ENCODE assay signal across 18 cellular contexts in genomic region chr22:20788627-20789344, GRCh38. TPM values are rescaled to one million over a fixed set of nuclear protein-coding genes. Genes with fewer than 3 reads are reported as not detected.
A peak's percentile ranks its signal among the peaks of the same experiment; 100 is the strongest.
DNase-seq lines count a peak whose midpoint lies in the region; ATAC-seq and TF ChIP-seq lines count a peak whose summit lies in the region.
"Had no signal": no experiment of that assay in that cellular context is flagged by ENCODE, and none has a peak within 500 bp of the region (broad histone marks: within the 10 kb centered on the region; RNA-seq: fewer than 3 reads in every experiment).

No MANE protein-coding gene starts in this region.

- no peak for DNase-seq in activated naive CD4-positive, alpha-beta T cell treated with anti-CD3 and anti-CD28 coated beads, Interleukin-2, amount 50 U/mL, for 16 hours
- DNase-seq in NCI-H524 treated with DMSO at 0.1 percent for 48 hours (lab: John Stamatoyannopoulos, UW) (peak; percentile 54), endodermal cell (no peak), testis (no peak)
- DNase-seq: CD4-positive, alpha-beta T cell; DMS153; EL; Karpas-422; NCI-H1105 treated with DMSO at 0.1 percent for 48 hours; NCI-H1930; NCI-H2171; Right ventricle myocardium superior had no signal

- H3K9me3 ChIP-seq in endodermal cell (ENCODE audit: control insufficient read depth, low read length) (no peaks in the 10 kb centered on the region), testis (no peaks in the 10 kb centered on the region)
- H3K9me3 ChIP-seq: A549 had no signal

- H3K9ac ChIP-seq in endodermal cell (ENCODE audit: extremely low read depth, low read length, poor library complexity, severe bottlenecking) = no peak overlapping the region

- no peak for TF ChIP-seq POLR2A in testis (IDR thresholded peaks at IDR 0.05)

- ATAC-seq in HG02885 (IDR thresholded peaks at IDR 0.05; ENCODE audit: poor library complexity, unreplicated experiment) = no peak
- ATAC-seq in activated CD4-positive, CD25-positive, alpha-beta regulatory T cell treated with anti-CD3 and anti-CD28 coated beads, Interleukin-2, amount 50 U/mL, for 24 hours = no peak
- ATAC-seq: A549, Panc1 had no signal

- H3K36me3 ChIP-seq in endodermal cell (ENCODE audit: control insufficient read depth, insufficient read depth, low read length) (peaks cover 29% of the 10 kb centered on the region), testis (ENCODE audit: low read depth, missing control alignments) (no peaks in the 10 kb centered on the region)

- no peaks in the 10 kb centered on the region for H3K27me3 Mint-ChIP-seq in activated naive CD4-positive, alpha-beta T cell treated with anti-CD3 and anti-CD28 coated beads, Interleukin-2, amount 50 U/mL, for 24 hours
- H3K27me3 Mint-ChIP-seq in endodermal cell (ENCODE audit: insufficient read depth) = no peaks in the 10 kb centered on the region
- H3K27me3 Mint-ChIP-seq: CD4-positive, alpha-beta T cell had no signal

- intact Hi-C loops in testis (cut with DNase I; ENCODE audit: low total_unique reads) = no loop called here

- H3K9me3 Mint-ChIP-seq in activated naive CD4-positive, alpha-beta T cell treated with anti-CD3 and anti-CD28 coated beads, Interleukin-2, amount 50 U/mL, for 24 hours = no peaks in the 10 kb centered on the region
- H3K9me3 Mint-ChIP-seq in endodermal cell = no peaks in the 10 kb centered on the region
- H3K9me3 Mint-ChIP-seq: CD4-positive, alpha-beta T cell had no signal

- no peak for TF ChIP-seq CTCF in endodermal cell (conservative IDR thresholded peaks at IDR 0.05)
- no peak for TF ChIP-seq CTCF in testis (IDR thresholded peaks at IDR 0.05)

- H3K27ac Mint-ChIP-seq in activated naive CD4-positive, alpha-beta T cell treated with anti-CD3 and anti-CD28 coated beads, Interleukin-2, amount 50 U/mL, for 24 hours = peak overlapping the region; percentile 36
- no peak overlapping the region for H3K27ac Mint-ChIP-seq in endodermal cell
- H3K27ac Mint-ChIP-seq: CD4-positive, alpha-beta T cell had no signal

- 91 to 100% methylated on average over 5 of the region's 5 CpGs for WGBS in endodermal cell (ENCODE audit: insufficient coverage in 1 of 2, insufficient read length in 1 of 2), 2 experiments
- 95 to 96% methylated on average over 5 of the region's 5 CpGs for WGBS in testis, 2 donors

- peak overlapping the region; percentile 32 for H3K27ac ChIP-seq in endodermal cell (ENCODE audit: low read depth, low read length)
- peak overlapping the region; percentile 75 for H3K27ac ChIP-seq in temporal lobe (ENCODE audit: low read depth, low read length)
- no peak overlapping the region for H3K27ac ChIP-seq in testis
- H3K27ac ChIP-seq: A549 had no signal

- H3K4me1 Mint-ChIP-seq in activated naive CD4-positive, alpha-beta T cell treated with anti-CD3 and anti-CD28 coated beads, Interleukin-2, amount 50 U/mL, for 24 hours = peaks cover 4% of the 10 kb centered on the region
- peaks cover 4% of the 10 kb centered on the region for H3K4me1 Mint-ChIP-seq in endodermal cell

- H3K4me1 ChIP-seq in endodermal cell (ENCODE audit: control insufficient read depth, insufficient read depth, low read length) = no peaks in the 10 kb centered on the region
- H3K4me1 ChIP-seq in testis = peaks cover 14% of the 10 kb centered on the region

- no peaks in the 10 kb centered on the region for H3K27me3 ChIP-seq in endodermal cell (ENCODE audit: control insufficient read depth, insufficient read depth, low read length, poor library complexity, severe bottlenecking)
- no peaks in the 10 kb centered on the region for H3K27me3 ChIP-seq in testis

- H3K4me3 Mint-ChIP-seq in activated naive CD4-positive, alpha-beta T cell treated with anti-CD3 and anti-CD28 coated beads, Interleukin-2, amount 50 U/mL, for 24 hours = no peak overlapping the region
- no peak overlapping the region for H3K4me3 Mint-ChIP-seq in endodermal cell
- H3K4me3 Mint-ChIP-seq: CD4-positive, alpha-beta T cell had no signal

- H3K4me3 ChIP-seq in endodermal cell (ENCODE audit: low read length) (no peak overlapping the region), testis (no peak overlapping the region)
- H3K4me3 ChIP-seq: A549 had no signal

- peaks cover 12% of the 10 kb centered on the region for H3K36me3 Mint-ChIP-seq in activated naive CD4-positive, alpha-beta T cell treated with anti-CD3 and anti-CD28 coated beads, Interleukin-2, amount 50 U/mL, for 24 hours
- H3K36me3 Mint-ChIP-seq in endodermal cell (ENCODE audit: low read depth) = peaks cover 19% of the 10 kb centered on the region

RNA-seq across cellular contexts. Expression of gene SERPIND1, which starts 14.9 kb away (rescaled TPM):
- total RNA-seq in endodermal cell (not detected), temporal lobe (8.6 TPM), testis (under 1 TPM; 0.16 to 0.25 TPM)
- polyA plus RNA-seq in endodermal cell (2013, experiment 1 of 2) = not detected
- not detected for polyA plus RNA-seq in endodermal cell (2013, experiment 2 of 2)
- 0.78 TPM for polyA plus RNA-seq in testis (ENCODE audit: insufficient read depth, low read depth, low replicate concordance)
- total RNA-seq: CD4-positive, alpha-beta T cell had no signal
- polyA plus RNA-seq: A549 had no signal

Comparison
In these comparisons a context has a peak if more than half of its experiments do, and no peak if none do; other contexts are left out.
1. H3K27ac ChIP-seq: peak in endodermal cell (single experiment) and temporal lobe (single experiment); none in testis (0 of 2).